In the genomic region with DNA sequence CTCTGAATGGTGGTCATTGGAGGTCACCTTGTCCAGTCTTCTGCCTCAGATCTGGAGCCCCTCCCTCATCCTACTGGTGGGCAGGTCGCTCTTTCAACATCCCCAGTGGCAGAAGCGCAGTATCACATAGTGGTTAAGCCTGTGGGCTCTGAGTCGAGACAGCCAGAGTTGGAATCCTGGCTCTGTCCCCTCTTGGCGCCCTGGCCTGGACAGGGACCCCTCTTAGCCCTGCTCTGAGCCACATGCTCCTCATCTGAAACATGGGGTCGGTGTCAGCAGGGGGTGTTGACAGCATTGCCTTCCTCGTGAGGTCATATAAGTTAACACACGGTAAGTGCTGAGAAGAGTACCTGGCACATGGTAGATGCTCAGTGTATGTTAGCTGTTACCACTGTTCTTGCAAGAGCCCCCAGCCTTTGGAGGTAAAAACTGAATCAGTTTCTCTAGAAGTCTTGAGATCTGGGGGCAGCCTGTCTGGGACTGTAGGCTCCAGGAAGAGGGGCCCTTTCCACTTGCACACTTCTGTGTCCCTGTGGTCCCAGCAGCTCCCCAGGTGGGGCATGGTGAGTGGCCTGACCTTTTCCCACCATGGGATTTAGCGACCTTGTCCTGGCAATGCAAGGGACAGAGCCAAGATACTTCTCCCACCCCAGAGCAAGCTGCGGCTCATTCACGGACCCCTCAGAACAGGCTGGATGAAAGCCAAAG, we compare ENCODE assay signal across 1 cellular context.
TF ChIP-seq lines count a peak whose summit lies in the region.

No MANE protein-coding gene starts in this region.

TF ChIP-seq in IMR-90, 13 proteins besides CTCF, POLR2A, EP300 and RAD21:
- TF ChIP-seq MAZ (IDR thresholded peaks at IDR 0.05; ENCODE audit: borderline replicate concordance, low read depth, low read length): no peak
- no peak for TF ChIP-seq RCOR1 (IDR thresholded peaks at IDR 0.05; ENCODE audit: insufficient replicate concordance, low read length)
